Comparison of ENCODE assay signal across 18 cellular contexts in the genomic region with DNA sequence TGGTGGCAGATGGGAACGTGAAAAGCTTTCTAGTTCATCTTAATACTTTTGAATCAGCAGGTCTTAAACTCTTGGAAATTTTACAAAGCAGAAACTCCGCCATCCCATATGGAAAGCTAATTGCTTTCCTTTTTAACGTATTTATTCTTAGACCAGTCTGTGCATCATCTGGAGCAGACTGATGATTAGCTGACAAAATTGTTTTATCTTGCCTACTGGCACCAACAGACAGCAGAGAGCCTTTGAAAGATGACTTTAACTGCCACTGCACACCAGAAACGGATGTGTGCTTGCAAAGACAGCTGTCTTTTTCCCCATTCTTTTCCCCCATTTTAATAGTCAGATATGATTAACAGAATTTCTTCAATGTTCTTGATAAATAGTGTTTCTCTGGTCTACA.
"Had no signal": no experiment of that assay in that cellular context is flagged by ENCODE, and none has a peak within 500 bp of the region (broad histone marks: within the 10 kb centered on the region; RNA-seq: fewer than 3 reads in every experiment).

No MANE protein-coding gene starts in this region.

- H3K27me3 ChIP-seq: hepatocyte, tibial nerve, vagina had no signal

- ATAC-seq: activated CD8-positive, alpha-beta T cell treated with anti-CD3 and anti-CD28 coated beads for 36 hours; effector memory CD8-positive, alpha-beta T cell; naive thymus-derived CD4-positive, alpha-beta T cell had no signal

- H3K4me2 ChIP-seq: hepatocyte had no signal

- H3K36me3 ChIP-seq: tibial nerve, vagina had no signal

- DNase-seq: activated B cell treated with CpG ODN at 0.5 μM for 24 hours; activated CD4-positive, alpha-beta T cell treated with anti-CD3 and anti-CD28 coated beads for 4 hours; activated CD8-positive, alpha-beta T cell treated with anti-CD3 and anti-CD28 coated beads for 36 hours; activated naive CD4-positive, alpha-beta T cell treated with Interleukin-2 at 50 U/mL for 16 hours; activated naive CD8-positive, alpha-beta T cell treated with anti-CD3 and anti-CD28 coated beads, Interleukin-2, amount 10 ng/mL, durations not matched to agents 7 days and 5 days; activated T-cell treated with anti-CD3 and anti-CD28 coated beads, Interleukin-2, amount 50 U/mL, for 1 hour; amygdala; effector memory CD8-positive, alpha-beta T cell; mesendoderm; naive thymus-derived CD4-positive, alpha-beta T cell; nucleus accumbens; retina; T-helper 9 cell had no signal

- H3K9me3 ChIP-seq: vagina had no signal

- H3K27ac Mint-ChIP-seq: activated B cell treated with CpG ODN at 0.5 μM for 24 hours; activated CD8-positive, alpha-beta T cell treated with anti-CD3 and anti-CD28 coated beads for 36 hours; activated naive CD8-positive, alpha-beta T cell treated with anti-CD3 and anti-CD28 coated beads, Interleukin-2, amount 10 ng/mL, durations not matched to agents 7 days and 5 days; activated T-helper 2 cell treated with anti-CD3 and anti-CD28 coated beads, Interferon-gamma antibody, Interleukin-2, Interleukin-4, amounts not matched to agents 10 μg/mL and 5 μg/mL and 100 μg/mL, durations not matched to agents 14 hours and 24 hours and 36 hours; effector memory CD8-positive, alpha-beta T cell; naive thymus-derived CD4-positive, alpha-beta T cell; stimulated activated naive CD8-positive, alpha-beta T cell treated with anti-CD3 and anti-CD28 coated beads, Interleukin-15, Interleukin-2, amounts not matched to agents 100 ng/mL and 50 ng/mL, for 24 hours had no signal

- H3K27me3 Mint-ChIP-seq: activated naive CD8-positive, alpha-beta T cell treated with anti-CD3 and anti-CD28 coated beads, Interleukin-2, amount 10 ng/mL, durations not matched to agents 7 days and 5 days; stimulated activated naive CD8-positive, alpha-beta T cell treated with anti-CD3 and anti-CD28 coated beads, Interleukin-15, Interleukin-2, amounts not matched to agents 100 ng/mL and 50 ng/mL, for 24 hours had no signal

- H3K4me3 ChIP-seq: hepatocyte, tibial nerve, vagina had no signal

- H3K4me3 Mint-ChIP-seq: activated B cell treated with CpG ODN at 0.5 μM for 24 hours; activated CD8-positive, alpha-beta T cell treated with anti-CD3 and anti-CD28 coated beads for 36 hours; activated naive CD8-positive, alpha-beta T cell treated with anti-CD3 and anti-CD28 coated beads, Interleukin-2, amount 10 ng/mL, durations not matched to agents 7 days and 5 days; effector memory CD8-positive, alpha-beta T cell; naive thymus-derived CD4-positive, alpha-beta T cell; stimulated activated naive CD8-positive, alpha-beta T cell treated with anti-CD3 and anti-CD28 coated beads, Interleukin-15, Interleukin-2, amounts not matched to agents 100 ng/mL and 50 ng/mL, for 24 hours had no signal

- H2AFZ ChIP-seq: hepatocyte had no signal

- H3K79me2 ChIP-seq: hepatocyte had no signal

- H3K9me3 Mint-ChIP-seq: activated CD8-positive, alpha-beta T cell treated with anti-CD3 and anti-CD28 coated beads for 36 hours; activated naive CD8-positive, alpha-beta T cell treated with anti-CD3 and anti-CD28 coated beads, Interleukin-2, amount 10 ng/mL, durations not matched to agents 7 days and 5 days; activated T-helper 2 cell treated with anti-CD3 and anti-CD28 coated beads, Interferon-gamma antibody, Interleukin-2, Interleukin-4, amounts not matched to agents 10 μg/mL and 5 μg/mL and 100 μg/mL, durations not matched to agents 14 hours and 24 hours and 36 hours; stimulated activated naive CD8-positive, alpha-beta T cell treated with anti-CD3 and anti-CD28 coated beads, Interleukin-15, Interleukin-2, amounts not matched to agents 100 ng/mL and 50 ng/mL, for 24 hours had no signal

- H3K4me1 ChIP-seq: tibial nerve, vagina had no signal

- H3K27ac ChIP-seq: hepatocyte, tibial nerve, vagina had no signal

- H3K4me1 Mint-ChIP-seq: activated B cell treated with CpG ODN at 0.5 μM for 24 hours; activated naive CD8-positive, alpha-beta T cell treated with anti-CD3 and anti-CD28 coated beads, Interleukin-2, amount 10 ng/mL, durations not matched to agents 7 days and 5 days; naive thymus-derived CD4-positive, alpha-beta T cell had no signal

- H3K36me3 Mint-ChIP-seq: activated naive CD8-positive, alpha-beta T cell treated with anti-CD3 and anti-CD28 coated beads, Interleukin-2, amount 10 ng/mL, durations not matched to agents 7 days and 5 days had no signal
